In genomic region chr11:67437082-67437821, GRCh38 we compare ENCODE assay signal across 8 cellular contexts. TPM values are rescaled to one million over a fixed set of nuclear protein-coding genes. Genes with fewer than 3 reads are reported as not detected.
DNase-seq lines count a peak whose midpoint lies in the region; ATAC-seq, FAIRE-seq and TF ChIP-seq lines count a peak whose summit lies in the region.

TSS of gene PTPRCAP (minus strand) at chr11:67437682. CDS start at chr11:67437619, 63 bp downstream.

- in situ Hi-C loops in GM18951 (cut with MboI; ENCODE audit: low sequenced_read_pairs, unreplicated experiment) (no loop called here), GM12878 (cut with MboI) (no loop called here)

- TF ChIP-seq EP300 in GM12878 (IDR thresholded peaks at IDR 0.05; ENCODE audit: borderline replicate concordance in 1 of 2, control insufficient read depth in 1 of 2, low read depth in 2 of 2, low read length in 2 of 2): peak in 1 of 2 experiments; percentile 3; a peak in 2 of 4 replicates

- 0% methylated on average over 17 of the region's 27 CpGs for WGBS in GM12878 (ENCODE audit: insufficient coverage, insufficient replicate concordance, low lambda C conversion rate, missing lambda C conversion rate)

- peak within 1 kb of the TSS; percentile 88 for H3K27ac Mint-ChIP-seq in T-helper 1 cell treated with Interleukin-12 subunit alpha and Interleukin-12 subunit beta and Interleukin-4 antibody, amounts not matched to agents 30 μg/mL and 1 μg/mL, for 36 hours

- H2AFZ ChIP-seq in GM12878 (ENCODE audit: control insufficient read depth, low read depth, low read length): no peak within 1 kb of the TSS

- H3K9me3 ChIP-seq in GM12878 (replicated peaks; ENCODE audit: control insufficient read depth, insufficient read depth, low read length) (no peaks in the 10 kb centered on the region), MG63 (no peaks in the 10 kb centered on the region)

- TF ChIP-seq RAD21 in GM12878 (IDR thresholded peaks at IDR 0.05; ENCODE audit: insufficient read depth, low read depth, low read length): no peak

- intact Hi-C loops in GM12878 (cut with micrococcal nuclease; ENCODE audit: unreplicated experiment): loop anchor here (2.0 to 5.0 kb wide), 4 partner anchors 32 to 70 kb away; partner anchors contain the start of genes PPP1CA, TBC1D10C and TMEM134

- H3K27me3 Mint-ChIP-seq in T-helper 1 cell treated with Interleukin-12 subunit alpha and Interleukin-12 subunit beta and Interleukin-4 antibody, amounts not matched to agents 30 μg/mL and 1 μg/mL, for 36 hours (ENCODE audit: low read depth): no peaks in the 10 kb centered on the region

- CTCF ChIA-PET in GM12878 (lab: Yijun Ruan, JAX): interaction anchor here (0.5 to 4.3 kb wide), 20 partner anchors 8 to 219 kb away, joined by 3 to 53 read pairs (median 4); partner anchors contain the start of genes CDK2AP2, PPP1CA, RPS6KB2 and TBC1D10C

- no peaks in the 10 kb centered on the region for H4K20me1 ChIP-seq in GM12878 (ENCODE audit: control insufficient read depth, insufficient read depth)

- ATAC-seq in GM12878 (peak; percentile 46), GM18870 (IDR thresholded peaks at IDR 0.05; ENCODE audit: unreplicated experiment) (no peak)

- peaks cover 36% of the 10 kb centered on the region for H3K4me1 Mint-ChIP-seq in T-helper 1 cell treated with Interleukin-12 subunit alpha and Interleukin-12 subunit beta and Interleukin-4 antibody, amounts not matched to agents 30 μg/mL and 1 μg/mL, for 36 hours (ENCODE audit: low read depth)

- peak within 1 kb of the TSS; percentile 99 for H3K27ac ChIP-seq in GM12878 (ENCODE audit: control insufficient read depth, insufficient read depth)

- H3K36me3 Mint-ChIP-seq in T-helper 1 cell treated with Interleukin-12 subunit alpha and Interleukin-12 subunit beta and Interleukin-4 antibody, amounts not matched to agents 30 μg/mL and 1 μg/mL, for 36 hours (ENCODE audit: low read depth): peaks cover 35% of the 10 kb centered on the region

- H3K9me3 Mint-ChIP-seq in T-helper 1 cell treated with Interleukin-12 subunit alpha and Interleukin-12 subunit beta and Interleukin-4 antibody, amounts not matched to agents 30 μg/mL and 1 μg/mL, for 36 hours: no peaks in the 10 kb centered on the region

- peaks cover 57% of the 10 kb centered on the region for H3K79me2 ChIP-seq in GM12878 (ENCODE audit: control insufficient read depth, insufficient read depth, low read length)

- peaks cover 36% of the 10 kb centered on the region for H3K4me1 ChIP-seq in GM12878 (ENCODE audit: control insufficient read depth, insufficient read depth, low read length)

- H3K4me3 Mint-ChIP-seq in T-helper 1 cell treated with Interleukin-12 subunit alpha and Interleukin-12 subunit beta and Interleukin-4 antibody, amounts not matched to agents 30 μg/mL and 1 μg/mL, for 36 hours: peak within 1 kb of the TSS; percentile 99

- peak within 1 kb of the TSS; percentile 90 for H3K4me3 ChIP-seq in GM12878
- H3K4me3 ChIP-seq in MG63: no peak within 1 kb of the TSS

- peak within 1 kb of the TSS; percentile 86 for H3K4me2 ChIP-seq in GM12878 (ENCODE audit: control insufficient read depth, insufficient read depth)

- no peak for TF ChIP-seq CTCF in GM12878 (IDR thresholded peaks at IDR 0.05 in 2 of 3, conservative IDR thresholded peaks at IDR 0.05 in 1 of 3; ENCODE audit: control insufficient read depth in 2 of 3, extremely low read depth in 1 of 3, insufficient read depth in 1 of 3, low read depth in 3 of 3, low read length in 3 of 3)

- SMC1A ChIA-PET in GM12878 (lab: Charles Lee; ENCODE audit: uncharacterized antibody, unreplicated experiment): interaction anchor here (0.7 to 4.2 kb wide), 16 partner anchors 8 to 197 kb away, joined by 3 to 46 read pairs (median 6); partner anchors contain the start of genes AIP, PITPNM1, PPP1CA and RAD9A

- FAIRE-seq in GM12878 (lab: Jason Lieb, UNC): peak; percentile 31

- H3K27me3 ChIP-seq in GM12878 (replicated peaks in 1 of 2; ENCODE audit: control insufficient read depth in 2 of 2, insufficient read depth in 2 of 2, low read length in 1 of 2) (no peaks in the 10 kb centered on the region), MG63 (no peaks in the 10 kb centered on the region)

- RAD21 ChIA-PET in GM12878 (lab: Charles Lee; ENCODE audit: unreplicated experiment): interaction anchor here (0.6 to 7.2 kb wide), 20 partner anchors 9 to 193 kb away, joined by 3 to 112 read pairs (median 6); partner anchors contain the start of genes AIP, NUDT8, PITPNM1 and POLD4

- H3K36me3 ChIP-seq in GM12878 (ENCODE audit: control insufficient read depth in 2 of 2, insufficient read depth in 2 of 2, low read length in 1 of 2) (peaks cover 6 to 21% of the 10 kb centered on the region in 2 experiments; a peak in 3 of 4 replicates), MG63 (peaks cover 35% of the 10 kb centered on the region)

- POLR2A ChIA-PET in GM12878 (lab: Charles Lee): interaction anchor here (0.6 to 4.7 kb wide), 20 partner anchors 9 to 192 kb away, joined by 3 to 95 read pairs (median 6); partner anchors contain the start of genes AIP, CDK2AP2, GRK2 and NUDT8

- peak; percentile 95 for TF ChIP-seq POLR2A in GM18951 (IDR thresholded peaks at IDR 0.05; ENCODE audit: extremely low read depth, insufficient read depth, insufficient read length)
- TF ChIP-seq POLR2A in GM12878 (IDR thresholded peaks at IDR 0.05; ENCODE audit: low read depth, low read length): peak; percentile 94

- H3K9ac ChIP-seq in GM12878 (ENCODE audit: control insufficient read depth, insufficient read depth, low read length): peak within 1 kb of the TSS; percentile 99

- DNase-seq in GM12878 (ENCODE audit: low read depth, low spot score) (no peak), HPDE6-E6E7 (ENCODE audit: extremely low spot score) (no peak), MG63 (no peak), NCI-H1436 treated with DMSO at 0.1 percent for 48 hours (lab: John Stamatoyannopoulos, UW) (no peak)
- peak; percentile 44 to 64 for DNase-seq in stimulated activated CD4-positive, alpha-beta T cell treated with anti-CD3 and anti-CD28 coated beads, Interleukin-15, amount 100 ng/mL, for 48 hours (ENCODE audit: low read depth in 2 of 2)

- BruUV-seq in GM12878 (replicated peaks; lab: Mats Ljungman, UMichigan): TSS peak; percentile 64

TF ChIP-seq in GM12878, 131 proteins besides CTCF, POLR2A, EP300 and RAD21 (continues in another document):
- no peak for TF ChIP-seq SUZ12 (IDR thresholded peaks at IDR 0.05; ENCODE audit: unreplicated experiment)
- no peak for TF ChIP-seq KAT2A (conservative IDR thresholded peaks at IDR 0.05; ENCODE audit: control insufficient read depth, low read depth, low read length)
- TF ChIP-seq, protein P1, sequence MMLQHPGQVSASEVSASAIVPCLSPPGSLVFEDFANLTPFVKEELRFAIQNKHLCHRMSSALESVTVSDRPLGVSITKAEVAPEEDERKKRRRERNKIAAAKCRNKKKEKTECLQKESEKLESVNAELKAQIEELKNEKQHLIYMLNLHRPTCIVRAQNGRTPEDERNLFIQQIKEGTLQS (IDR thresholded peaks at IDR 0.05; ENCODE audit: borderline replicate concordance, extremely low read depth, low read depth, low read length): no peak
- TF ChIP-seq, protein P2, sequence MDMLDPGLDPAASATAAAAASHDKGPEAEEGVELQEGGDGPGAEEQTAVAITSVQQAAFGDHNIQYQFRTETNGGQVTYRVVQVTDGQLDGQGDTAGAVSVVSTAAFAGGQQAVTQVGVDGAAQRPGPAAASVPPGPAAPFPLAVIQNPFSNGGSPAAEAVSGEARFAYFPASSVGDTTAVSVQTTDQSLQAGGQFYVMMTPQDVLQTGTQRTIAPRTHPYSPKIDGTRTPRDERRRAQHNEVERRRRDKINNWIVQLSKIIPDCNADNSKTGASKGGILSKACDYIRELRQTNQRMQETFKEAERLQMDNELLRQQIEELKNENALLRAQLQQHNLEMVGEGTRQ (IDR thresholded peaks at IDR 0.05; ENCODE audit: borderline replicate concordance, low read depth, low read length): no peak
- TF ChIP-seq BCLAF1 (IDR thresholded peaks at IDR 0.05): no peak
- TF ChIP-seq NR2C2 (IDR thresholded peaks at IDR 0.05; ENCODE audit: borderline replicate concordance, control insufficient read depth, insufficient read length, low read depth): no peak

RNA-seq across cellular contexts. Expression of gene PTPRCAP, which starts in this region (rescaled TPM):
- total RNA-seq in GM12878 (2013; cell fraction: nucleolus; rRNA removed): 56.0 and 64.3 TPM in 2 replicates
- total RNA-seq in GM12878 (2014; rRNA removed) (195 and 266 TPM in 2 replicates), GM12878 (2014; rRNA removed; fragmentation: Illumina TruSeq; extraction: Trizol) (38.4 and 45.3 TPM in 2 replicates), GM12878 (2021) (197 and 204 TPM in 2 replicates)
- polyA plus RNA-seq in GM12878 (2011; ENCODE audit: low read depth): 102 TPM
- polyA plus RNA-seq in GM12878 (2011; rRNA removed) (21.1 and 49.8 TPM in 2 replicates), GM12878 (2014; fragmentation: Illumina TruSeq; extraction: Trizol) (0.70 and 9.3 TPM in 2 replicates), GM12878 (2014; fragmentation: Nextera tagmentation; extraction: Ambion mirVana) (1 to 10 TPM; 4.7 to 9.3 TPM), GM12878 (2014; rRNA removed) (257 and 361 TPM in 2 replicates), GM12878 (2016; fragmentation: Nextera tagmentation; extraction: Ambion mirVana) (100 to 1,000 TPM; 200 to 239 TPM)
- 123 and 201 TPM in 2 replicates for polyA plus RNA-seq in GM12878 (2011; cell fraction: cytosol; rRNA removed)
- polyA plus RNA-seq in GM12878 (2011; cell fraction: nucleus; rRNA removed): 92.2 and 109 TPM in 2 replicates
- polyA plus RNA-seq in GM12878 (2012): 177 and 267 TPM in 2 replicates
- 32.3 and 78.7 TPM in 2 replicates for polyA minus RNA-seq in GM12878 (2011; rRNA and poly(A)+ RNA removed)
- polyA minus RNA-seq in GM12878 (2011; cell fraction: cytosol; rRNA and poly(A)+ RNA removed): 39.3 and 42.1 TPM in 2 replicates
- polyA minus RNA-seq in GM12878 (2011; cell fraction: nucleus; rRNA and poly(A)+ RNA removed): 47.1 and 83.3 TPM in 2 replicates
- not detected in 2 replicates for total RNA-seq in MG63 (2014; rRNA removed; shearing (Covaris generic); ENCODE audit: low replicate concordance)

Comparison
In these comparisons a context has a peak if more than half of its experiments do, and no peak if none do; other contexts are left out.
1. RNA of gene PTPRCAP (total RNA-seq): 38.4 to 266 TPM in GM12878; not detected in MG63; every median in the first group is over 10 times any median in the second.
2. DNase-seq: peak in stimulated activated CD4-positive, alpha-beta T cell treated with anti-CD3 and anti-CD28 coated beads, Interleukin-15, amount 100 ng/mL, for 48 hours (2 of 2); none in GM12878 (single experiment), HPDE6-E6E7 (single experiment), MG63 (single experiment) and NCI-H1436 treated with DMSO at 0.1 percent for 48 hours (single experiment).